In the genomic region with DNA sequence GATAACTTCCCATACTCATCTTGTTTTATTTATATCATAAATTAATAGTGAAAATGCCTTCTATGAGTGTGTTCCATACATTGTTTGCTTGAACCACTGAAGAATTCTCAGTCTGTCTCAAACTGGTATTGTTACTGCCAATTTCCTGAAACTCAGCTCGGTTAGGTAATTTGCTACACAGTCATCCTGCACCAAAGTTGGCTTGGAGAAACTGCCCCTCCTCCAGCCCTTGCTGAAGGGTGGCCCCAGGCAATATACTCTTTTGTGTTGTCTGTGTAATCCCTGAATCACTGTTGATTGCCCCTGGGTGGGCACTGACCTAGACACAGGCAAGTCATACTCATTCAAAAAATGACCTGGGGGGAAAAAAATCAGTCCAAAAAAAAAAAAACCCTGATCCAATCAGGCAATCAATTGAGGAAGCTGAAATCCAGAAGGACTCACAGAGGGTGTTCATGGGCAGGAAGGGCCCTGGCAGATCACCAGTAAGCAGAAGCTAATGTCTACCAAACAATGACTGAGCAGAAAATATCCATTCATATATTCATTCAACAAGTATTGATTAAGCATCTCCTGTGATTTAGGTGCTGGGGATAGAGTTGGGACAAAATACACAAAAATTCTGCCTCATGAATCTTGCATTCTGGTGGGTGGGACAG, we compare ENCODE assay signal across 8 cellular contexts. TPM values are rescaled to one million over a fixed set of nuclear protein-coding genes. Genes with fewer than 3 reads are reported as not detected.
DNase-seq lines count a peak whose midpoint lies in the region; ATAC-seq and FAIRE-seq lines count a peak whose summit lies in the region.

No MANE protein-coding gene starts in this region.

- H3K4me3 Mint-ChIP-seq in activated T-helper 1 cell treated with anti-CD3 and anti-CD28 coated beads, Interleukin-12 subunit alpha, Interleukin-12 subunit beta, Interleukin-2, Interleukin-4 antibody, amounts not matched to agents 30 ng/mL and 10 ng/mL and 1 ng/mL, durations not matched to agents 14 hours and 24 hours and 36 hours = no peak overlapping the region

- H3K4me1 Mint-ChIP-seq in activated T-helper 1 cell treated with anti-CD3 and anti-CD28 coated beads, Interleukin-12 subunit alpha, Interleukin-12 subunit beta, Interleukin-2, Interleukin-4 antibody, amounts not matched to agents 30 ng/mL and 10 ng/mL and 1 ng/mL, durations not matched to agents 14 hours and 24 hours and 36 hours (ENCODE audit: low read depth) = peaks cover 26% of the 10 kb centered on the region

- H3K36me3 Mint-ChIP-seq in activated T-helper 1 cell treated with anti-CD3 and anti-CD28 coated beads, Interleukin-12 subunit alpha, Interleukin-12 subunit beta, Interleukin-2, Interleukin-4 antibody, amounts not matched to agents 30 ng/mL and 10 ng/mL and 1 ng/mL, durations not matched to agents 14 hours and 24 hours and 36 hours (ENCODE audit: low read depth) = no peaks in the 10 kb centered on the region

- H3K36me3 ChIP-seq in NT2/D1 (ENCODE audit: insufficient read depth, insufficient read length, low read length) = no peaks in the 10 kb centered on the region

- H3K4me3 ChIP-seq in NT2/D1 (ENCODE audit: insufficient read length, low read depth) = no peak overlapping the region

- DNase-seq in GM18507 (ENCODE audit: extremely low spot score, insufficient read length, low read depth) (no peak), NT2/D1 (ENCODE audit: low read depth, low spot score) (peak; percentile 33), iris pigment epithelial cell (ENCODE audit: low read depth) (peak; percentile 74), medulla oblongata (ENCODE audit: extremely low spot score) (no peak), middle frontal gyrus (ENCODE audit: extremely low spot score, low spot score) (no peak)
- no peak for DNase-seq in activated T-helper 1 cell treated with anti-CD3 and anti-CD28 coated beads, Interleukin-12 subunit alpha, Interleukin-12 subunit beta, Interleukin-2, Interleukin-4 antibody, amounts not matched to agents 30 ng/mL and 10 ng/mL and 1 ng/mL, durations not matched to agents 14 hours and 24 hours and 36 hours (ENCODE audit: low spot score)

- peak; percentile 9 for FAIRE-seq in GM18507 (lab: Jason Lieb, UNC)

- H3K27me3 ChIP-seq in NT2/D1 (ENCODE audit: insufficient read depth, insufficient read length) = peaks cover 11% of the 10 kb centered on the region

- no peaks in the 10 kb centered on the region for H3K9me3 Mint-ChIP-seq in activated T-helper 1 cell treated with anti-CD3 and anti-CD28 coated beads, Interleukin-12 subunit alpha, Interleukin-12 subunit beta, Interleukin-2, Interleukin-4 antibody, amounts not matched to agents 30 ng/mL and 10 ng/mL and 1 ng/mL, durations not matched to agents 14 hours and 24 hours and 36 hours

- H3K9ac ChIP-seq in NT2/D1 (ENCODE audit: insufficient read length, low read depth) = no peak overlapping the region

- H3K4me1 ChIP-seq in NT2/D1 (ENCODE audit: insufficient read depth, insufficient read length) = peaks cover 2% of the 10 kb centered on the region

- peak; percentile 28 for ATAC-seq in HG02571 (IDR thresholded peaks at IDR 0.05; ENCODE audit: unreplicated experiment)
- ATAC-seq in GM19452 (IDR thresholded peaks at IDR 0.05; ENCODE audit: unreplicated experiment) = no peak

- peaks cover 3% of the 10 kb centered on the region; the same call in 1 of the 2 replicates for H3K9me3 ChIP-seq in NT2/D1 (ENCODE audit: insufficient read depth, low read length)

- intact Hi-C loops in activated T-helper 1 cell treated with anti-CD3 and anti-CD28 coated beads, Interleukin-12 subunit alpha, Interleukin-12 subunit beta, Interleukin-2, Interleukin-4 antibody, amounts not matched to agents 30 ng/mL and 10 ng/mL and 1 ng/mL, durations not matched to agents 14 hours and 24 hours and 36 hours (cut with micrococcal nuclease) = loop anchor here (1.0 to 10.0 kb wide), 3 partner anchors 164 to 754 kb away; no protein-coding TSS in a partner anchor

- no peak overlapping the region for H3K27ac Mint-ChIP-seq in activated T-helper 1 cell treated with anti-CD3 and anti-CD28 coated beads, Interleukin-12 subunit alpha, Interleukin-12 subunit beta, Interleukin-2, Interleukin-4 antibody, amounts not matched to agents 30 ng/mL and 10 ng/mL and 1 ng/mL, durations not matched to agents 14 hours and 24 hours and 36 hours

- peaks cover 35% of the 10 kb centered on the region for H3K27me3 Mint-ChIP-seq in activated T-helper 1 cell treated with anti-CD3 and anti-CD28 coated beads, Interleukin-12 subunit alpha, Interleukin-12 subunit beta, Interleukin-2, Interleukin-4 antibody, amounts not matched to agents 30 ng/mL and 10 ng/mL and 1 ng/mL, durations not matched to agents 14 hours and 24 hours and 36 hours (ENCODE audit: insufficient read depth)

RNA-seq across cellular contexts. Expression of gene SESTD1, which starts 3.8 kb away (rescaled TPM):
- 9.6 and 12.4 TPM in 2 replicates for total RNA-seq in activated T-helper 1 cell treated with anti-CD3 and anti-CD28 coated beads, Interleukin-12 subunit alpha, Interleukin-12 subunit beta, Interleukin-2, Interleukin-4 antibody, amounts not matched to agents 30 ng/mL and 10 ng/mL and 1 ng/mL, durations not matched to agents 14 hours and 24 hours and 36 hours

Comparison
In these comparisons a context has a peak if more than half of its experiments do, and no peak if none do; other contexts are left out.
1. DNase-seq: peak in NT2/D1 (single experiment) and iris pigment epithelial cell (single experiment); none in GM18507 (single experiment), activated T-helper 1 cell treated with anti-CD3 and anti-CD28 coated beads, Interleukin-12 subunit alpha, Interleukin-12 subunit beta, Interleukin-2, Interleukin-4 antibody, amounts not matched to agents 30 ng/mL and 10 ng/mL and 1 ng/mL, durations not matched to agents 14 hours and 24 hours and 36 hours (single experiment), medulla oblongata (single experiment) and middle frontal gyrus (single experiment).